20 cellular contexts compared by ENCODE assay signal in genomic region chrX:152844256-152844655, GRCh38.
"Had no signal": no experiment of that assay in that cellular context is flagged by ENCODE, and none has a peak within 500 bp of the region (broad histone marks: within the 10 kb centered on the region; RNA-seq: fewer than 3 reads in every experiment).

No MANE protein-coding gene starts in this region.

- FAIRE-seq: colon, kidney, pancreas had no signal

- ATAC-seq: gastrocnemius medialis; natural killer cell; pancreas; stimulated activated naive CD8-positive, alpha-beta T cell treated with anti-CD3 and anti-CD28 coated beads, Interleukin-15, amount 100 ng/mL, for 72 hours had no signal

- H3K4me1 ChIP-seq: gastrocnemius medialis, pancreas, thyroid gland, vagina had no signal

- H3K4me3 ChIP-seq: dorsolateral prefrontal cortex, gastrocnemius medialis, hepatocyte, lung, pancreas, skin epidermis, thyroid gland, vagina had no signal

- H2AFZ ChIP-seq: hepatocyte had no signal

- H3K36me3 ChIP-seq: gastrocnemius medialis, neutrophil, pancreas, thyroid gland had no signal

- H3K9me3 ChIP-seq: gastrocnemius medialis, neutrophil, pancreas, thyroid gland, vagina had no signal

- H3K27ac ChIP-seq: dorsolateral prefrontal cortex, gastrocnemius medialis, hepatocyte, neutrophil, pancreas, skin epidermis, thyroid gland, vagina had no signal

- H3K27me3 ChIP-seq: gastrocnemius medialis, hepatocyte, neutrophil, pancreas, thyroid gland, vagina had no signal

- H3K4me2 ChIP-seq: hepatocyte had no signal

- DNase-seq: dorsolateral prefrontal cortex; effector CD4-positive, alpha-beta T cell; foreskin fibroblast; gastrocnemius medialis; head of caudate nucleus; kidney; natural killer cell; pancreas; stimulated activated CD4-positive, alpha-beta T cell treated with anti-CD3 and anti-CD28 coated beads, Interleukin-15, amount 100 ng/mL, for 24 hours; stimulated activated CD4-positive, alpha-beta T cell treated with anti-CD3 and anti-CD28 coated beads, Interleukin-2, amount 100 ng/mL, for 48 hours; stimulated activated naive CD4-positive, alpha-beta T cell; stimulated activated naive CD8-positive, alpha-beta T cell treated with anti-CD3 and anti-CD28 coated beads, Interleukin-15, amount 100 ng/mL, for 72 hours; thyroid gland; trophoblast cell had no signal
